Comparison of ENCODE assay signal across 11 cellular contexts in the genomic region with DNA sequence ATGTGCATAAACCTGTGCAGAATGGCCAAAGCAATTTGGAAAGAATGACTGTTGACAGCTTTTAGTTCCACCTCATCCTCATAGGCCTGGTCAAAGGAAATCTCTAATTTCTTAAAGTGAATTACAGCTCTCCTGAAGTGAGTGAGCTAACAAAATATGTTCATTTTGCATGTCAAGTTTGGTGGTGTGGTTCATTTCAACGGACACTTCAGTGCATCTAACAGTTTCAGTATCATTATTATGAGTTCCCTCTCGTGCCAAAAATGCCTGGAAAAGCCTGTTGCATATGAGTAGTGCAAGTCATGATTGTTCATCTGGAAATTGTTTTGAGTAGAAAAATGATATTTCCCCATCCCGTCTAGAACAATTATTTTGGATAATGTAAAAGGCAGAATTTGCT. TPM values are rescaled to one million over a fixed set of nuclear protein-coding genes. Genes with fewer than 3 reads are reported as not detected.
A peak's percentile ranks its signal among the peaks of the same experiment; 100 is the strongest.
DNase-seq lines count a peak whose midpoint lies in the region; ATAC-seq and TF ChIP-seq lines count a peak whose summit lies in the region.
"Had no signal": no experiment of that assay in that cellular context is flagged by ENCODE, and none has a peak within 500 bp of the region (broad histone marks: within the 10 kb centered on the region; RNA-seq: fewer than 3 reads in every experiment).

No MANE protein-coding gene starts in this region.

- H3K27ac Mint-ChIP-seq in activated T-helper 17 cell treated with anti-CD3 and anti-CD28 coated beads, Interleukin-2, amount 50 U/mL, for 72 hours = peak overlapping the region; percentile 74
- H3K27ac Mint-ChIP-seq in chondrocyte (ENCODE audit: unreplicated experiment) (no peak overlapping the region), osteocyte (ENCODE audit: unreplicated experiment) (no peak overlapping the region)

- TF ChIP-seq CTCF in chondrocyte (IDR thresholded peaks at IDR 0.05) (no peak), osteocyte (IDR thresholded peaks at IDR 0.05) (no peak)

- peak overlapping the region; percentile 13 for H3K4me3 Mint-ChIP-seq in activated T-helper 17 cell treated with anti-CD3 and anti-CD28 coated beads, Interleukin-2, amount 50 U/mL, for 72 hours
- no peak overlapping the region for H3K4me3 Mint-ChIP-seq in chondrocyte (ENCODE audit: unreplicated experiment)
- no peak overlapping the region for H3K4me3 Mint-ChIP-seq in osteocyte (ENCODE audit: unreplicated experiment)

- peaks cover 4% of the 10 kb centered on the region for H3K9me3 Mint-ChIP-seq in activated T-helper 17 cell treated with anti-CD3 and anti-CD28 coated beads, Interleukin-2, amount 50 U/mL, for 72 hours
- peaks cover 3% of the 10 kb centered on the region for H3K9me3 Mint-ChIP-seq in chondrocyte (ENCODE audit: low read depth)
- no peaks in the 10 kb centered on the region for H3K9me3 Mint-ChIP-seq in osteocyte (ENCODE audit: unreplicated experiment)

- no peak overlapping the region for H3K27ac ChIP-seq in SJCRH30

- H3K27me3 Mint-ChIP-seq in activated T-helper 17 cell treated with anti-CD3 and anti-CD28 coated beads, Interleukin-2, amount 50 U/mL, for 72 hours = peaks cover 5% of the 10 kb centered on the region
- no peaks in the 10 kb centered on the region for H3K27me3 Mint-ChIP-seq in chondrocyte (ENCODE audit: low read depth)
- H3K27me3 Mint-ChIP-seq in osteocyte (ENCODE audit: unreplicated experiment) = no peaks in the 10 kb centered on the region

- H3K4me1 ChIP-seq in SJCRH30 = no peaks in the 10 kb centered on the region

- no peaks in the 10 kb centered on the region for H3K36me3 ChIP-seq in SJCRH30

- no peaks in the 10 kb centered on the region for H3K36me3 Mint-ChIP-seq in activated T-helper 17 cell treated with anti-CD3 and anti-CD28 coated beads, Interleukin-2, amount 50 U/mL, for 72 hours (ENCODE audit: low read depth)
- H3K36me3 Mint-ChIP-seq in chondrocyte (ENCODE audit: low read depth) (no peaks in the 10 kb centered on the region), osteocyte (ENCODE audit: unreplicated experiment) (no peaks in the 10 kb centered on the region)

- DNase-seq in GM04503 (ENCODE audit: low read depth) (peak; percentile 74), GM19240 (ENCODE audit: insufficient read length, low spot score) (peak; percentile 14), chondrocyte (ENCODE audit: low spot score) (no peak), NCI-H82 treated with DMSO at 0.1 percent for 48 hours (lab: John Stamatoyannopoulos, UW; ENCODE audit: unreplicated experiment) (no peak), SJCRH30 (no peak), osteocyte (ENCODE audit: extremely low spot score, unreplicated experiment) (no peak)
- DNase-seq: caudate nucleus had no signal

- no peaks in the 10 kb centered on the region for H3K27me3 ChIP-seq in SJCRH30

- H3K9me3 ChIP-seq in SJCRH30 (replicated peaks) = no peaks in the 10 kb centered on the region

- no peak overlapping the region for H3K4me3 ChIP-seq in SJCRH30

- H3K4me1 Mint-ChIP-seq in activated T-helper 17 cell treated with anti-CD3 and anti-CD28 coated beads, Interleukin-2, amount 50 U/mL, for 72 hours = peaks cover 11% of the 10 kb centered on the region
- H3K4me1 Mint-ChIP-seq in chondrocyte (ENCODE audit: low read depth) = peaks cover 14% of the 10 kb centered on the region
- peaks cover 9% of the 10 kb centered on the region for H3K4me1 Mint-ChIP-seq in osteocyte (ENCODE audit: unreplicated experiment)

- peak; percentile 73 for ATAC-seq in HG02870 (IDR thresholded peaks at IDR 0.05; ENCODE audit: unreplicated experiment)
- peak; percentile 44 for ATAC-seq in activated T-helper 17 cell treated with anti-CD3 and anti-CD28 coated beads, Interleukin-2, amount 50 U/mL, for 72 hours (replicated peaks)

RNA-seq across cellular contexts. Expression of a gene that starts 53.2 kb away (rescaled TPM):
- not detected for total RNA-seq in activated T-helper 17 cell treated with anti-CD3 and anti-CD28 coated beads, Interleukin-2, amount 50 U/mL, for 72 hours
- not detected in 3 replicates for total RNA-seq in chondrocyte
- total RNA-seq in SJCRH30 (2014; rRNA removed; shearing (Covaris generic)) = not detected in 2 replicates
- total RNA-seq in osteocyte = not detected in 2 replicates
- total RNA-seq: H1, M059J had no signal

Comparison
In these comparisons a context has a peak if more than half of its experiments do, and no peak if none do; other contexts are left out.
1. DNase-seq: peak in GM04503 (single experiment) and GM19240 (single experiment); none in chondrocyte (single experiment), NCI-H82 treated with DMSO at 0.1 percent for 48 hours (single experiment), SJCRH30 (0 of 2) and osteocyte (single experiment).